17 cellular contexts compared by ENCODE assay signal in the genomic region with DNA sequence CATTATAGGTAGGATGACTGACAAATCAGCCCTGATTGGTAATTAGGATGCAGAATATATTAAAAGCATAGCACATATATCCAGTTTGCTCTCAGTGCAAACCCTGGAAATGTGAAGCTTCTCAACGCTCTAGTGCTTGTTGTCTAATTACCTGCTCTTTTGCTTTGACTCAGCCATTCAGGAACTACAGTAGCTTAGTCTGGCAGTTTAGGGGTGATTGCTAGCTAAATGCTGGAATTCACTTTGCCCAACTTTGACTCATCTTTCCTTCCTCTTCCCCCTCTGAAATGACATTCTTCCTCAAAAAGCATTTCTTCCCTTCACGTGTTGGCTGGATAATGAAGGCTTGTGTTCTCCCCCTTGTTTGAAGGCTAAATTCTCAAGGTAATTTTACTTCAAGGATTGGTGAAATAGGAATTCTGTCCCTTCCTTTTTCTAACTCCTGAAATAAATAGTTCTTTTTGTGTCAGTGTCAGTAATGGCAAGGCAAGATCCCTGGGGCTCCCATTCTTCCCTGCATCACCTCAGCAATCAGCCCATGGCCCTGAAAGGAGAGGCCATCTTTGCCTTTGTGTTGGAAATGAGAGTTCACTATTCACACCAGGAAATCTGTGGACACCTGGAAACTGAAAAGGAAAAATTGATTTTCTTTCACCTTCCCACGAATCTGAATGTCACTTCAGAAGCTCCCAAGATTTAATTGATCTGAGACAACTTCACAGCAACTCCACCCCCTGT.
A peak's percentile ranks its signal among the peaks of the same experiment; 100 is the strongest.
DNase-seq lines count a peak whose midpoint lies in the region; ATAC-seq, FAIRE-seq and TF ChIP-seq lines count a peak whose summit lies in the region.
"Had no signal": no experiment of that assay in that cellular context is flagged by ENCODE, and none has a peak within 500 bp of the region (broad histone marks: within the 10 kb centered on the region; RNA-seq: fewer than 3 reads in every experiment).

No MANE protein-coding gene starts in this region.

- no peak for TF ChIP-seq RAD21 in H1 (IDR thresholded peaks at IDR 0.05 in 1 of 2, conservative IDR thresholded peaks at IDR 0.05 in 1 of 2; ENCODE audit: low read depth in 2 of 2, low read length in 2 of 2)

- H2BK15ac ChIP-seq in H1 (ENCODE audit: low read length): no peak overlapping the region

- CTCF ChIA-PET in H1 (lab: Charles Lee; ENCODE audit: partially characterized antibody): interaction anchor here (0.5 to 1.3 kb wide), 3 partner anchors 11 to 247 kb away, joined by 3 read pairs; no protein-coding TSS in a partner anchor

- no peaks in the 10 kb centered on the region for H4K20me1 ChIP-seq in H1 (replicated peaks in 1 of 2; ENCODE audit: control insufficient read depth in 1 of 2, insufficient read depth in 2 of 2, low read length in 2 of 2)
- H4K20me1 ChIP-seq: BLaER1 treated with 17β-estradiol and CSF1 and Interleukin-3, amounts not matched to agents 10 nM and 100 nM had no signal

- 11% methylated on average over 3 of the region's 3 CpGs; no CpG with 5 or more reads in 1 of the 2 experiments for WGBS in H1 (ENCODE audit: extremely low coverage in 1 of 2, insufficient coverage in 1 of 2, insufficient read length in 1 of 2, insufficient replicate concordance in 2 of 2, low coverage in 1 of 2, low lambda C conversion rate in 2 of 2, missing lambda C conversion rate in 1 of 2), 2 experiments

- no peaks in the 10 kb centered on the region for H3K23me2 ChIP-seq in H1 (ENCODE audit: low read depth, low read length)

- H3K9ac ChIP-seq in H1 (replicated peaks in 1 of 4; ENCODE audit: extremely low read depth in 1 of 4, low read depth in 3 of 4, low read length in 3 of 4): no peak overlapping the region; a peak in 1 of 7 replicates
- H3K9ac ChIP-seq: BLaER1 treated with 17β-estradiol and CSF1 and Interleukin-3, amounts not matched to agents 10 nM and 100 nM had no signal

- H4K91ac ChIP-seq in H1 (replicated peaks; ENCODE audit: insufficient read length, low read length): no peak overlapping the region

- peaks cover 0 to 20% (median 14%) of the 10 kb centered on the region in 4 experiments; a peak in 4 of 7 replicates for H3K4me1 ChIP-seq in H1 (replicated peaks in 1 of 4; ENCODE audit: control insufficient read depth in 3 of 4, insufficient read depth in 4 of 4, low read length in 3 of 4)

- no peak overlapping the region for H3K56ac ChIP-seq in H1 (replicated peaks; ENCODE audit: insufficient read length, low read depth, low read length)

- H2BK120ac ChIP-seq in H1 (replicated peaks; ENCODE audit: low read depth, low read length): peak overlapping the region; percentile 34

- peak overlapping the region; percentile 49; the same call in 1 of the 2 replicates for H2BK20ac ChIP-seq in H1 (ENCODE audit: low read length)

- peak overlapping the region; percentile 38 to 61 for H3K4me2 ChIP-seq in H1 (ENCODE audit: insufficient read depth in 1 of 2, low read depth in 2 of 2, low read length in 2 of 2)
- H3K4me2 ChIP-seq: PC-9 had no signal

- 0 out of 2 replicates have a peak overlapping the region, but pooled peaks have one; percentile 13 for H2BK12ac ChIP-seq in H1 (ENCODE audit: low read depth, low read length)

- peak overlapping the region; percentile 75 for H4K5ac ChIP-seq in H1 (ENCODE audit: insufficient read length, low read depth, low read length)

- H3K4ac ChIP-seq in H1 (replicated peaks; ENCODE audit: insufficient read length, low read depth, low read length): no peak overlapping the region

- H3K4me3 ChIP-seq in H1 (ENCODE audit: extremely low read depth in 1 of 4, insufficient read depth in 2 of 4, low read depth in 3 of 4, low read length in 4 of 4): peak overlapping the region in 1 of 4 experiments; percentile 44; a peak in 2 of 8 replicates
- H3K4me3 ChIP-seq: BLaER1 treated with 17β-estradiol and CSF1 and Interleukin-3, amounts not matched to agents 10 nM and 100 nM; PC-9; SK-N-MC had no signal

- no peak for TF ChIP-seq POLR2A in H1 (IDR thresholded peaks at IDR 0.05; ENCODE audit: control extremely low read depth in 1 of 2, low read depth in 2 of 2, low read length in 2 of 2)

- peak; percentile 36 for DNase-seq in ELF-1 (ENCODE audit: low read depth, low spot score)
- DNase-seq in NCI-H146 treated with DMSO at 0.1 percent for 48 hours (lab: John Stamatoyannopoulos, UW; ENCODE audit: unreplicated experiment): peak; percentile 99
- peak in 1 of 2 experiments; percentile 33 for DNase-seq in H1 (ENCODE audit: low read depth in 1 of 2, low spot score in 2 of 2)
- peak; percentile 76 for DNase-seq in kidney tubule cell (ENCODE audit: low spot score)
- DNase-seq in NCI-H774 (lab: John Stamatoyannopoulos, UW): no peak
- no peak for DNase-seq in SHP77 treated with DMSO at 0.1 percent for 48 hours (lab: John Stamatoyannopoulos, UW)
- DNase-seq: 8988T, DMS 273 treated with DMSO at 0.1 percent for 48 hours, NCI-H2029 treated with DMSO at 0.1 percent for 48 hours, NCI-H345, NCI-H526 treated with DMSO at 0.1 percent for 48 hours, PC-9, T-cell had no signal

- no peak overlapping the region for H3K23ac ChIP-seq in H1 (ENCODE audit: insufficient read length)

- H3K18ac ChIP-seq in H1 (ENCODE audit: extremely low read depth, low read length): peak overlapping the region; percentile 25; the same call in 1 of the 2 replicates

- no peaks in the 10 kb centered on the region for H3K79me2 ChIP-seq in H1 (ENCODE audit: control insufficient read depth in 1 of 2, insufficient read depth in 2 of 2, low read length in 2 of 2)

- H3K9me3 ChIP-seq in H1 (ENCODE audit: insufficient read depth in 2 of 2, low read depth in 1 of 2, low read length in 1 of 2): no peaks in the 10 kb centered on the region
- H3K9me3 ChIP-seq: BLaER1 treated with 17β-estradiol and CSF1 and Interleukin-3, amounts not matched to agents 10 nM and 100 nM had no signal

- H3K27ac ChIP-seq in H1 (ENCODE audit: low read depth, low read length): peak overlapping the region; percentile 70
- H3K27ac ChIP-seq: BLaER1 treated with 17β-estradiol and CSF1 and Interleukin-3, amounts not matched to agents 10 nM and 100 nM; PC-9; SK-N-MC had no signal

- peak overlapping the region; percentile 45; the same call in 1 of the 2 replicates for H2BK5ac ChIP-seq in H1 (ENCODE audit: low read depth, low read length)

- no peaks in the 10 kb centered on the region for H3K79me1 ChIP-seq in H1 (ENCODE audit: low read depth, low read length)

- no peak overlapping the region for H3K14ac ChIP-seq in H1 (ENCODE audit: insufficient read length)

- no peak overlapping the region for H4K8ac ChIP-seq in H1 (ENCODE audit: extremely low read depth, insufficient read depth, low read length)

- no peak overlapping the region for H2AK5ac ChIP-seq in H1 (ENCODE audit: low read depth, low read length)

- H3K36me3 ChIP-seq in H1 (ENCODE audit: control insufficient read depth in 2 of 4, insufficient read depth in 4 of 4, low read length in 3 of 4): no peaks in the 10 kb centered on the region
- H3K36me3 ChIP-seq: BLaER1 treated with 17β-estradiol and CSF1 and Interleukin-3, amounts not matched to agents 10 nM and 100 nM had no signal

- FAIRE-seq in H1 (lab: Jason Lieb, UNC): peak; percentile 75

- peak overlapping the region; percentile 17; the same call in 1 of the 2 replicates for H2AFZ ChIP-seq in H1 (ENCODE audit: low read length)
- H2AFZ ChIP-seq: PC-9 had no signal

- TF ChIP-seq CTCF in H1 (IDR thresholded peaks at IDR 0.05; ENCODE audit: control extremely low read depth in 1 of 3, insufficient read depth in 1 of 3, low read depth in 1 of 3, low read length in 3 of 3): no peak

- POLR2A ChIA-PET in H1 (lab: Charles Lee; ENCODE audit: partially characterized antibody): no interaction called here

- peaks cover 0 to 3% (median 0%) of the 10 kb centered on the region in 4 experiments; a peak in 3 of 7 replicates for H3K27me3 ChIP-seq in H1 (replicated peaks in 1 of 4; ENCODE audit: control insufficient read depth in 3 of 4, extremely low read depth in 1 of 4, insufficient read depth in 3 of 4, low read length in 3 of 4)
- H3K27me3 ChIP-seq: BLaER1 treated with 17β-estradiol and CSF1 and Interleukin-3, amounts not matched to agents 10 nM and 100 nM had no signal

- no peak for TF ChIP-seq EP300 in H1 (IDR thresholded peaks at IDR 0.05; ENCODE audit: borderline replicate concordance in 1 of 2, low read depth in 2 of 2, low read length in 2 of 2)

- ATAC-seq in GM18858 (IDR thresholded peaks at IDR 0.05; ENCODE audit: unreplicated experiment): no peak
- no peak for ATAC-seq in HG02840 (IDR thresholded peaks at IDR 0.05; ENCODE audit: low FRiP score, unreplicated experiment)
- ATAC-seq: T-cell had no signal

TF ChIP-seq in H1, 55 proteins besides CTCF, POLR2A, EP300 and RAD21 (continues in another document):
- TF ChIP-seq CREB1 (IDR thresholded peaks at IDR 0.05) (no peak), KDM4A (IDR thresholded peaks at IDR 0.05; ENCODE audit: low read depth, low read length, severe bottlenecking) (no peak), CHD2 (IDR thresholded peaks at IDR 0.05; ENCODE audit: low read length) (no peak), POLR2AphosphoS5 (IDR thresholded peaks at IDR 0.05; ENCODE audit: low read depth, low read length) (no peak), FOSL1 (IDR thresholded peaks at IDR 0.05; ENCODE audit: insufficient read depth, low read depth, low read length) (no peak), NANOG (IDR thresholded peaks at IDR 0.05; ENCODE audit: insufficient read depth, low read depth, low read length, poor library complexity, severe bottlenecking) (peak; percentile 46), SP2 (IDR thresholded peaks at IDR 0.05; ENCODE audit: low read length) (no peak), CTBP2 (IDR thresholded peaks at IDR 0.05; ENCODE audit: borderline replicate concordance, insufficient read depth, insufficient read length, low read length) (no peak), SUZ12 (IDR thresholded peaks at IDR 0.05; ENCODE audit: low read length) (no peak), ASH2L (IDR thresholded peaks at IDR 0.05; ENCODE audit: low read length) (peak; percentile 7), RBBP5 (IDR thresholded peaks at IDR 0.05; ENCODE audit: borderline replicate concordance, low read depth, low read length) (no peak), MAFK (IDR thresholded peaks at IDR 0.05; ENCODE audit: low read depth, low read length) (no peak), YY1 (IDR thresholded peaks at IDR 0.05; ENCODE audit: low read depth, low read length) (peak; percentile 92)
- TF ChIP-seq, protein P1, sequence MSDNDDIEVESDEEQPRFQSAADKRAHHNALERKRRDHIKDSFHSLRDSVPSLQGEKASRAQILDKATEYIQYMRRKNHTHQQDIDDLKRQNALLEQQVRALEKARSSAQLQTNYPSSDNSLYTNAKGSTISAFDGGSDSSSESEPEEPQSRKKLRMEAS (IDR thresholded peaks at IDR 0.05): peak; percentile 59; the same call in 1 of the 2 replicates
- TF ChIP-seq, protein P2, sequence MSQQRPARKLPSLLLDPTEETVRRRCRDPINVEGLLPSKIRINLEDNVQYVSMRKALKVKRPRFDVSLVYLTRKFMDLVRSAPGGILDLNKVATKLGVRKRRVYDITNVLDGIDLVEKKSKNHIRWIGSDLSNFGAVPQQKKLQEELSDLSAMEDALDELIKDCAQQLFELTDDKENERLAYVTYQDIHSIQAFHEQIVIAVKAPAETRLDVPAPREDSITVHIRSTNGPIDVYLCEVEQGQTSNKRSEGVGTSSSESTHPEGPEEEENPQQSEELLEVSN (IDR thresholded peaks at IDR 0.05): peak; percentile 54; the same call in 1 of the 2 replicates

Comparison
In these comparisons a context has a peak if more than half of its experiments do, and no peak if none do; other contexts are left out.
1. DNase-seq: peak in ELF-1 (single experiment), NCI-H146 treated with DMSO at 0.1 percent for 48 hours (single experiment) and kidney tubule cell (single experiment); none in NCI-H774 (single experiment) and SHP77 treated with DMSO at 0.1 percent for 48 hours (single experiment).